In genomic region chr17:77817953-77818352, GRCh38 we compare ENCODE assay signal across 1 cellular context.
TF ChIP-seq lines count a peak whose summit lies in the region.

No MANE protein-coding gene starts in this region.

TF ChIP-seq in WTC11, 78 proteins besides CTCF, POLR2A, EP300 and RAD21 (continued from another document):
- TF ChIP-seq HMGXB4 (CRISPR knock-in tag; IDR thresholded peaks at IDR 0.05) (no peak), ZNF396 (CRISPR knock-in tag; IDR thresholded peaks at IDR 0.05; ENCODE audit: borderline replicate concordance) (no peak), NFYB (CRISPR knock-in tag; conservative IDR thresholded peaks at IDR 0.05; ENCODE audit: low read depth) (no peak)
